ENCODE assay signal across 2 cellular contexts in genomic region chr5:75235711-75236110, GRCh38.
TF ChIP-seq lines count a peak whose summit lies in the region.

No MANE protein-coding gene starts in this region.

TF ChIP-seq in SK-N-SH, 30 proteins besides CTCF, POLR2A, EP300 and RAD21 (continued from another document):
- TF ChIP-seq, protein P1, sequence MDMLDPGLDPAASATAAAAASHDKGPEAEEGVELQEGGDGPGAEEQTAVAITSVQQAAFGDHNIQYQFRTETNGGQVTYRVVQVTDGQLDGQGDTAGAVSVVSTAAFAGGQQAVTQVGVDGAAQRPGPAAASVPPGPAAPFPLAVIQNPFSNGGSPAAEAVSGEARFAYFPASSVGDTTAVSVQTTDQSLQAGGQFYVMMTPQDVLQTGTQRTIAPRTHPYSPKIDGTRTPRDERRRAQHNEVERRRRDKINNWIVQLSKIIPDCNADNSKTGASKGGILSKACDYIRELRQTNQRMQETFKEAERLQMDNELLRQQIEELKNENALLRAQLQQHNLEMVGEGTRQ (IDR thresholded peaks at IDR 0.05; ENCODE audit: borderline replicate concordance, low read depth, low read length), result no peak

TF ChIP-seq in SK-N-SH treated with all-trans-retinoic acid at 6 μM for 48 hours, 23 proteins besides CTCF, POLR2A, EP300 and RAD21 (continued from another document):
- TF ChIP-seq PPARA (CRISPR knock-in tag; IDR thresholded peaks at IDR 0.05; ENCODE audit: borderline replicate concordance) (no peak), CSRNP3 (CRISPR knock-in tag; IDR thresholded peaks at IDR 0.05) (no peak), POU6F1 (CRISPR knock-in tag; IDR thresholded peaks at IDR 0.05; ENCODE audit: borderline replicate concordance, low read depth) (no peak), CSDC2 (CRISPR knock-in tag; IDR thresholded peaks at IDR 0.05) (no peak), BACH2 (CRISPR knock-in tag; IDR thresholded peaks at IDR 0.05; ENCODE audit: borderline replicate concordance) (no peak), CREB5 (CRISPR knock-in tag; IDR thresholded peaks at IDR 0.05; ENCODE audit: low read depth) (no peak)
- TF ChIP-seq, protein P2, sequence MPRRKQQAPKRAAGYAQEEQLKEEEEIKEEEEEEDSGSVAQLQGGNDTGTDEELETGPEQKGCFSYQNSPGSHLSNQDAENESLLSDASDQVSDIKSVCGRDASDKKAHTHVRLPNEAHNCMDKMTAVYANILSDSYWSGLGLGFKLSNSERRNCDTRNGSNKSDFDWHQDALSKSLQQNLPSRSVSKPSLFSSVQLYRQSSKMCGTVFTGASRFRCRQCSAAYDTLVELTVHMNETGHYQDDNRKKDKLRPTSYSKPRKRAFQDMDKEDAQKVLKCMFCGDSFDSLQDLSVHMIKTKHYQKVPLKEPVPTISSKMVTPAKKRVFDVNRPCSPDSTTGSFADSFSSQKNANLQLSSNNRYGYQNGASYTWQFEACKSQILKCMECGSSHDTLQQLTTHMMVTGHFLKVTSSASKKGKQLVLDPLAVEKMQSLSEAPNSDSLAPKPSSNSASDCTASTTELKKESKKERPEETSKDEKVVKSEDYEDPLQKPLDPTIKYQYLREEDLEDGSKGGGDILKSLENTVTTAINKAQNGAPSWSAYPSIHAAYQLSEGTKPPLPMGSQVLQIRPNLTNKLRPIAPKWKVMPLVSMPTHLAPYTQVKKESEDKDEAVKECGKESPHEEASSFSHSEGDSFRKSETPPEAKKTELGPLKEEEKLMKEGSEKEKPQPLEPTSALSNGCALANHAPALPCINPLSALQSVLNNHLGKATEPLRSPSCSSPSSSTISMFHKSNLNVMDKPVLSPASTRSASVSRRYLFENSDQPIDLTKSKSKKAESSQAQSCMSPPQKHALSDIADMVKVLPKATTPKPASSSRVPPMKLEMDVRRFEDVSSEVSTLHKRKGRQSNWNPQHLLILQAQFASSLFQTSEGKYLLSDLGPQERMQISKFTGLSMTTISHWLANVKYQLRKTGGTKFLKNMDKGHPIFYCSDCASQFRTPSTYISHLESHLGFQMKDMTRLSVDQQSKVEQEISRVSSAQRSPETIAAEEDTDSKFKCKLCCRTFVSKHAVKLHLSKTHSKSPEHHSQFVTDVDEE (CRISPR knock-in tag; IDR thresholded peaks at IDR 0.05), result no peak
